In the genomic region with DNA sequence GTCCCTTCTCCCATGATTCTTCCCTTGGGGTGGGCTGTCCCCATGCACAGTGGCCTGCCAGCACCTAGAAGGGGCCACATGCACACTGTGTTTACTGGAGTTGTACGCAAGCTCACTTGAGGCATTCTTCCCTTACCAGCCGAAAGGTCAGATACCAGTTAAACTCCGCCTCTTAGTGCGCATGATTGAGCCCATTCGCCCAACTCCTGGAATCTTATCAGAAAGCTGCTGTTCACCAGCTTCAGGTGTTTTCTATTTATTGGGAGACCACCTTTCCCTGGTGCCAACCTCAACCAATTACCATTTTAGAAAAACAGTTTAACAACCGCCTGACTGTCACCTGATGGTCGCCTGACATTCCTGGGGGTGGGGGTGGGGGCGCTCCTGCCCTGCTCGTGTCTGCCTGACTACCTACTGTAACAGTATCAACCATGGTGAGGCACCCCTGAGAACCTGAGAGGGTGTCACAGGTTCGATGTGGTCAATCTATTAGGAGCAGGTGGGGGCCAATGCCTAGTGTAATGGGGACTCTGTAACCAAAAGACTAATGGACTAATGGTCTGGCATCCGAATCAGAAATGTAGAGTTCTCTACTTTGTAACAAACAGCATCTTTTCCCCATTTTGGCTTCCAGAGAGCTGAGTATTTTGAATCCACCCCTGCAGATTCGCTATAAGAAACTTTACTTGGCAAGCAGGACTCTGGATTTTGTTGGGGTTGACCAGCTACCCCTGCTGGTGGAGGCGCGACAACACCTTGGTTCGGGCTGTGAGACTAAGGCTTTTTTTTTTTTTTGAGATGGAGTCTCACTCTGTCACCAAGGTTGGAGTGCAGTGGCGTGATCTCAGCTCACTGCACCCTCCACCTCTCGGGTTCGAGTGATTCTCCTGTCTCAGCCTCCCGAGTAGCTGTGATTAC, we compare ENCODE assay signal across 9 cellular contexts. TPM values are rescaled to one million over a fixed set of nuclear protein-coding genes. Genes with fewer than 3 reads are reported as not detected.
DNase-seq lines count a peak whose midpoint lies in the region; ATAC-seq and TF ChIP-seq lines count a peak whose summit lies in the region.
"Had no signal": no experiment of that assay in that cellular context is flagged by ENCODE, and none has a peak within 500 bp of the region (broad histone marks: within the 10 kb centered on the region; RNA-seq: fewer than 3 reads in every experiment).

No MANE protein-coding gene starts in this region.

- H3K27me3 Mint-ChIP-seq in activated naive CD8-positive, alpha-beta T cell treated with anti-CD3 and anti-CD28 coated beads, Interleukin-2, amount 50 U/mL, for 24 hours: no peaks in the 10 kb centered on the region

- POLR2A ChIA-PET in RWPE1 (lab: Yijun Ruan, JAX; ENCODE audit: low non-redundant PET): no interaction called here

- CTCF ChIA-PET in RWPE1 (lab: Yijun Ruan, JAX): interaction anchor here (0.6 to 1.0 kb wide), 5 partner anchors 39 to 194 kb away, joined by 3 to 5 read pairs (median 4); no protein-coding TSS in a partner anchor

- H3K4me3 Mint-ChIP-seq in activated naive CD8-positive, alpha-beta T cell treated with anti-CD3 and anti-CD28 coated beads, Interleukin-2, amount 50 U/mL, for 24 hours: no peak overlapping the region
- H3K4me3 Mint-ChIP-seq: natural killer cell treated with Interleukin-12 subunit alpha and Interleukin-12 subunit beta and Interleukin-15 and Interleukin-18, amount 100 ng/mL, for 72 hours had no signal

- ATAC-seq in activated naive CD8-positive, alpha-beta T cell treated with anti-CD3 and anti-CD28 coated beads, Interleukin-2, amount 50 U/mL, for 24 hours: peak; percentile 61
- no peak for ATAC-seq in GM19035 (IDR thresholded peaks at IDR 0.05; ENCODE audit: unreplicated experiment)
- no peak for ATAC-seq in HG03139 (IDR thresholded peaks at IDR 0.05; ENCODE audit: unreplicated experiment)

- H3K9ac ChIP-seq in iPS-20b (ENCODE audit: low read depth, low read length): peak overlapping the region; percentile 67; the same call in 1 of the 2 replicates

- no peaks in the 10 kb centered on the region for H3K4me1 Mint-ChIP-seq in activated naive CD8-positive, alpha-beta T cell treated with anti-CD3 and anti-CD28 coated beads, Interleukin-2, amount 50 U/mL, for 24 hours

- H3K27ac ChIP-seq in RWPE1 (no peak overlapping the region), iPS-20b (ENCODE audit: low read length) (peak overlapping the region; percentile 69)

- no peaks in the 10 kb centered on the region for H3K9me3 Mint-ChIP-seq in activated naive CD8-positive, alpha-beta T cell treated with anti-CD3 and anti-CD28 coated beads, Interleukin-2, amount 50 U/mL, for 24 hours
- H3K9me3 Mint-ChIP-seq: natural killer cell treated with Interleukin-12 subunit alpha and Interleukin-12 subunit beta and Interleukin-15 and Interleukin-18, amount 100 ng/mL, for 72 hours had no signal

- H3K9me3 ChIP-seq in BE2C (no peaks in the 10 kb centered on the region), iPS-20b (ENCODE audit: insufficient read depth, low read depth, low read length) (no peaks in the 10 kb centered on the region)

- H3K36me3 Mint-ChIP-seq in activated naive CD8-positive, alpha-beta T cell treated with anti-CD3 and anti-CD28 coated beads, Interleukin-2, amount 50 U/mL, for 24 hours (ENCODE audit: low read depth): no peaks in the 10 kb centered on the region
- H3K36me3 Mint-ChIP-seq: natural killer cell treated with Interleukin-12 subunit alpha and Interleukin-12 subunit beta and Interleukin-15 and Interleukin-18, amount 100 ng/mL, for 72 hours had no signal

- no peak overlapping the region for H3K27ac Mint-ChIP-seq in activated naive CD8-positive, alpha-beta T cell treated with anti-CD3 and anti-CD28 coated beads, Interleukin-2, amount 50 U/mL, for 24 hours
- H3K27ac Mint-ChIP-seq: natural killer cell treated with Interleukin-12 subunit alpha and Interleukin-12 subunit beta and Interleukin-15 and Interleukin-18, amount 100 ng/mL, for 72 hours had no signal

- no peak overlapping the region for H3K4me3 ChIP-seq in BE2C (ENCODE audit: low read depth, low read length)
- H3K4me3 ChIP-seq in H7 (ENCODE audit: insufficient read depth, low read depth, low read length): no peak overlapping the region
- H3K4me3 ChIP-seq in iPS-20b (ENCODE audit: low read length): peak overlapping the region; percentile 41; the same call in 1 of the 2 replicates

- DNase-seq in BE2C (peak; percentile 42), H7 (peak; percentile 39), RWPE1 (ENCODE audit: low spot score) (peak; percentile 35)
- peak; percentile 37 for DNase-seq in activated naive CD8-positive, alpha-beta T cell treated with anti-CD3 and anti-CD28 coated beads, Interleukin-2, amount 50 U/mL, for 24 hours
- peak; percentile 52 for DNase-seq in stimulated activated CD4-positive, alpha-beta T cell treated with anti-CD3 and anti-CD28 coated beads, Interleukin-1b, Interleukin-23, amount 100 ng/mL, for 48 hours

- H3K4me1 ChIP-seq in BE2C (no peaks in the 10 kb centered on the region), iPS-20b (ENCODE audit: insufficient read depth, low read length) (peaks cover 14% of the 10 kb centered on the region; the same call in 1 of the 2 replicates)

- H3K36me3 ChIP-seq in BE2C (no peaks in the 10 kb centered on the region), H7 (replicated peaks; ENCODE audit: control insufficient read depth, insufficient read depth, low read length) (no peaks in the 10 kb centered on the region), iPS-20b (ENCODE audit: insufficient read depth, low read depth, low read length) (no peaks in the 10 kb centered on the region)

- no peaks in the 10 kb centered on the region for H3K27me3 ChIP-seq in BE2C
- H3K27me3 ChIP-seq in H7 (ENCODE audit: control insufficient read depth, insufficient read depth, low read length): no peaks in the 10 kb centered on the region
- H3K27me3 ChIP-seq in iPS-20b (ENCODE audit: insufficient read depth, low read length): no peaks in the 10 kb centered on the region

- TF ChIP-seq CTCF in BE2C (IDR thresholded peaks at IDR 0.05; ENCODE audit: low read depth, low read length) (peak; percentile 53), RWPE1 (conservative IDR thresholded peaks at IDR 0.05; ENCODE audit: low read depth) (no peak)

RNA-seq across cellular contexts. Expression of gene ZNF157, which starts 58.3 kb away (rescaled TPM):
- 0.19 TPM for polyA plus RNA-seq in BE2C (2012; ENCODE audit: insufficient read depth, insufficient read length, low read depth)
- 0.26 and 0.31 TPM in 2 replicates for total RNA-seq in H7 (2014; rRNA removed; shearing (Covaris generic))
